ENCODE assay signal across 22 cellular contexts in genomic region chrX:148732743-148733142, GRCh38.
"Had no signal": no experiment of that assay in that cellular context is flagged by ENCODE, and none has a peak within 500 bp of the region (broad histone marks: within the 10 kb centered on the region; RNA-seq: fewer than 3 reads in every experiment).

No MANE protein-coding gene starts in this region.

- ATAC-seq: mucosa of descending colon; naive thymus-derived CD4-positive, alpha-beta T cell; natural killer cell treated with Interleukin-12 subunit alpha and Interleukin-12 subunit beta and Interleukin-15 and Interleukin-18, amount 100 ng/mL, for 72 hours; right lobe of liver; stimulated activated naive B cell treated with anti-CD40 and anti-IgM and Interleukin-4, amounts not matched to agents 10 μg/mL and 1 μg/mL and 100 μg/mL, for 72 hours; stimulated activated naive CD8-positive, alpha-beta T cell treated with anti-CD3 and anti-CD28 coated beads, Interleukin-15, Interleukin-2, amounts not matched to agents 100 U/mL and 50 U/mL, for 24 hours had no signal

- DNase-seq: hypothalamus; immature natural killer cell; kidney; left ventricle myocardium inferior; midbrain; mucosa of descending colon; naive thymus-derived CD4-positive, alpha-beta T cell; ovary; right lobe of liver; stimulated activated CD4-positive, alpha-beta T cell treated with anti-CD3 and anti-CD28 coated beads, Interleukin-12 subunit alpha, Interleukin-12 subunit beta, amount 100 ng/mL, for 4 hours; stimulated activated CD4-positive, alpha-beta T cell treated with anti-CD3 and anti-CD28 coated beads, Interleukin-15, amount 100 ng/mL, for 24 hours; stimulated activated CD4-positive, alpha-beta T cell treated with anti-CD3 and anti-CD28 coated beads, Interleukin-2, amount 100 ng/mL, for 24 hours; stimulated activated CD4-positive, alpha-beta T cell treated with anti-CD3 and anti-CD28 coated beads, Interleukin-4, amount 100 ng/mL, for 1 hour; stimulated activated naive B cell treated with anti-CD40 and anti-IgM and Interleukin-4, amounts not matched to agents 10 μg/mL and 1 μg/mL and 100 μg/mL, for 72 hours; stimulated activated naive CD8-positive, alpha-beta T cell treated with anti-CD3 and anti-CD28 coated beads, Interleukin-15, Interleukin-2, amounts not matched to agents 100 U/mL and 50 U/mL, for 24 hours; stomach; testis; thyroid gland; transverse colon; upper lobe of left lung had no signal

- FAIRE-seq: islet of Langerhans, kidney had no signal
